Comparison of ENCODE assay signal across 12 cellular contexts in genomic region chr11:13868710-13869403, GRCh38.
A peak's percentile ranks its signal among the peaks of the same experiment; 100 is the strongest.
DNase-seq lines count a peak whose midpoint lies in the region; ATAC-seq and TF ChIP-seq lines count a peak whose summit lies in the region.
"Had no signal": no experiment of that assay in that cellular context is flagged by ENCODE, and none has a peak within 500 bp of the region (broad histone marks: within the 10 kb centered on the region; RNA-seq: fewer than 3 reads in every experiment).

No MANE protein-coding gene starts in this region.

- TF ChIP-seq CTCF in mammary epithelial cell (conservative IDR thresholded peaks at IDR 0.05 in 1 of 2, IDR thresholded peaks at IDR 0.05 in 1 of 2; ENCODE audit: extremely low read depth in 1 of 2, insufficient read depth in 1 of 2, low read depth in 1 of 2, low read length in 2 of 2) (no peak), thyroid gland (IDR thresholded peaks at IDR 0.05) (no peak), uterus (IDR thresholded peaks at IDR 0.05) (no peak)

- H4K20me1 ChIP-seq in mammary epithelial cell (ENCODE audit: insufficient read depth, low read length) = no peaks in the 10 kb centered on the region
- H4K20me1 ChIP-seq: BLaER1 had no signal

- H3K4me1 ChIP-seq in mammary epithelial cell (ENCODE audit: insufficient read depth, low read length) (peaks cover 19% of the 10 kb centered on the region), thyroid gland (no peaks in the 10 kb centered on the region), uterus (no peaks in the 10 kb centered on the region)
- H3K4me1 ChIP-seq: BLaER1, SJSA1 had no signal

- CTCF ChIA-PET in mammary epithelial cell (lab: Charles Lee; ENCODE audit: low non-redundant PET) = no interaction called here

- dilution Hi-C loops in mammary epithelial cell (cut with HindIII; ENCODE audit: low sequenced_read_pairs) = no loop called here

- H3K36me3 ChIP-seq in mammary epithelial cell (ENCODE audit: insufficient read depth, low read length) (no peaks in the 10 kb centered on the region), thyroid gland (no peaks in the 10 kb centered on the region), uterus (no peaks in the 10 kb centered on the region)
- H3K36me3 ChIP-seq: BLaER1, SJSA1 had no signal

- no peak overlapping the region for H3K9ac ChIP-seq in mammary epithelial cell (ENCODE audit: insufficient read depth, low read length)
- H3K9ac ChIP-seq: BLaER1 had no signal

- no peak overlapping the region for H3K4me2 ChIP-seq in mammary epithelial cell (ENCODE audit: insufficient read depth, low read depth, low read length)
- H3K4me2 ChIP-seq: BLaER1 had no signal

- in situ Hi-C loops in mammary epithelial cell (cut with MboI; ENCODE audit: low sequenced_read_pairs in 2 of 2) = no loop called here

- H3K4me3 ChIP-seq in mammary epithelial cell (replicated peaks in 1 of 3; ENCODE audit: insufficient read depth in 1 of 3, low read depth in 2 of 3, low read length in 3 of 3) (no peak overlapping the region), thyroid gland (replicated peaks in 1 of 3) (no peak overlapping the region), uterus (no peak overlapping the region)
- H3K4me3 ChIP-seq: BLaER1, SJSA1 had no signal

- intact Hi-C loops in mammary epithelial cell (cut with micrococcal nuclease) = no loop called here
- intact Hi-C loops in thyroid gland (cut with DNase I) = no loop called here
- intact Hi-C loops in uterus (cut with DNase I; ENCODE audit: low total_unique reads) = no loop called here

- DNase-seq in A172 (ENCODE audit: low spot score) (peak; percentile 55), ELF-1 (ENCODE audit: low read depth, low spot score) (peak; percentile 19), T-helper 2 cell (peak in 3 of 5 experiments; percentile 24 to 89 (median 66)), mammary epithelial cell (peak; percentile 76), KG1 (lab: John Stamatoyannopoulos, UW) (no peak), thyroid gland (no peak), uterus (no peak)
- DNase-seq: NCI-H748 treated with DMSO at 0.1 percent for 48 hours; stimulated activated CD4-positive, alpha-beta T cell treated with anti-CD3 and anti-CD28 coated beads, Interleukin-4, amount 100 ng/mL, for 1 hour had no signal

- no peak overlapping the region for H3K27ac ChIP-seq in mammary epithelial cell (ENCODE audit: insufficient read depth, low read depth, low read length)
- H3K27ac ChIP-seq in thyroid gland = no peak overlapping the region
- no peak overlapping the region for H3K27ac ChIP-seq in uterus
- H3K27ac ChIP-seq: BLaER1, SJSA1 had no signal

- no peak overlapping the region for H2AFZ ChIP-seq in mammary epithelial cell (ENCODE audit: low read depth, low read length)

- H3K27me3 ChIP-seq in mammary epithelial cell (ENCODE audit: insufficient read depth, low read length) = peaks cover 4% of the 10 kb centered on the region
- H3K27me3 ChIP-seq in thyroid gland = no peaks in the 10 kb centered on the region
- no peaks in the 10 kb centered on the region for H3K27me3 ChIP-seq in uterus
- H3K27me3 ChIP-seq: BLaER1, SJSA1 had no signal

- TF ChIP-seq POLR2A in thyroid gland (IDR thresholded peaks at IDR 0.05) = no peak
- TF ChIP-seq POLR2A in uterus (IDR thresholded peaks at IDR 0.05) = no peak

- no TSS peak for BruUV-seq in mammary epithelial cell (replicated peaks; lab: Mats Ljungman, UMichigan)

- 29% methylated on average over 2 of the region's 2 CpGs for WGBS in mammary epithelial cell (ENCODE audit: low coverage, missing lambda C conversion rate)
- WGBS in thyroid gland, 2 donors = 51 to 58% methylated on average over 2 of the region's 2 CpGs

- ATAC-seq in HG02885 (IDR thresholded peaks at IDR 0.05; ENCODE audit: poor library complexity, unreplicated experiment) = no peak

- H3K9me3 ChIP-seq in mammary epithelial cell (replicated peaks; ENCODE audit: insufficient read depth, low read length) (no peaks in the 10 kb centered on the region), thyroid gland (no peaks in the 10 kb centered on the region), uterus (no peaks in the 10 kb centered on the region)
- H3K9me3 ChIP-seq: BLaER1, SJSA1 had no signal

- no peaks in the 10 kb centered on the region for H3K79me2 ChIP-seq in mammary epithelial cell (ENCODE audit: insufficient read depth, low read length)

Comparison
In these comparisons a context has a peak if more than half of its experiments do, and no peak if none do; other contexts are left out.
1. DNase-seq: peak in A172 (single experiment), ELF-1 (single experiment), T-helper 2 cell (3 of 5) and mammary epithelial cell (single experiment); none in KG1 (single experiment), thyroid gland (0 of 2) and uterus (0 of 2).